In genomic region chr19:6482343-6482686, GRCh38 we compare ENCODE assay signal across 1 cellular context.
TF ChIP-seq lines count a peak whose summit lies in the region.

No MANE protein-coding gene starts in this region.

TF ChIP-seq in GM12878, 131 proteins besides CTCF, POLR2A, EP300 and RAD21:
- TF ChIP-seq, protein P1, sequence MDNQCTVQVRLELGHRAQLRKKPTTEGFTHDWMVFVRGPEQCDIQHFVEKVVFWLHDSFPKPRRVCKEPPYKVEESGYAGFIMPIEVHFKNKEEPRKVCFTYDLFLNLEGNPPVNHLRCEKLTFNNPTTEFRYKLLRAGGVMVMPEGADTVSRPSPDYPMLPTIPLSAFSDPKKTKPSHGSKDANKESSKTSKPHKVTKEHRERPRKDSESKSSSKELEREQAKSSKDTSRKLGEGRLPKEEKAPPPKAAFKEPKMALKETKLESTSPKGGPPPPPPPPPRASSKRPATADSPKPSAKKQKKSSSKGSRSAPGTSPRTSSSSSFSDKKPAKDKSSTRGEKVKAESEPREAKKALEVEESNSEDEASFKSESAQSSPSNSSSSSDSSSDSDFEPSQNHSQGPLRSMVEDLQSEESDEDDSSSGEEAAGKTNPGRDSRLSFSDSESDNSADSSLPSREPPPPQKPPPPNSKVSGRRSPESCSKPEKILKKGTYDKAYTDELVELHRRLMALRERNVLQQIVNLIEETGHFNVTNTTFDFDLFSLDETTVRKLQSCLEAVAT (IDR thresholded peaks at IDR 0.05) = peak; percentile 77; the same call in 1 of the 2 replicates
- TF ChIP-seq NBN (IDR thresholded peaks at IDR 0.05) = no peak
